In the genomic region with DNA sequence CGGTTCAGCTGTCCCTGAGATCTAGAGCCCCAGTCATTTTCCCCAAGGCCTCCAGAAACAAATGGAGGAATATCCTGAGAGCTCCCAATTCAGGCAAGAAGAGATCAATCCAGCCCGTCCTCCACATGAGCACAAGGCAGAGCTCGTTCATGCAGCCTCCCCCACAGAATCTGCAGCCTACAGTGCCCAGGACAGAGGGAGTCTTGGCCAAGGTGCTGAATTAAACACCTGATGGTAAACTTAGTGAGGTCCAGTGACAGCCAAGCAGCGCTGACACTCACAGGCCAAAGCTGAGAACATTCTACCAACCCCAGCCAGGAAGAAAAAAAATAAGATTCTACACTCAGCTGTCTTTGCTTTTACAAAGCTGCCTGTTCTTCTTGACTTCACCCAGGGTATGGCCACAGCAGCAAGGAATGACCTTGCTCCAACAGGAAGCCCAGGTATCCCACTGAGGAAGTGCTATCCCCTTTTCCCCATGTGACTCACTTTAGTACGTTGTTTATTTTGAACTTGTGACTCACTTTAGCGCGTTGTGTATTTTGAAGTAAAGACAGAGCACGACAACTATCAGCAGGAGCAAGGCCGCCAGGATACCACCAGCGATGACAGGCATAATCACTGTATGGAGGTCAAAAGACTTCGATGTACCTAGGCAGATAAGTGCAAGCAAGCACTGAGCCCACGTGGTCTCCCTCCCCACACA, we compare ENCODE assay signal across 3 cellular contexts.
TF ChIP-seq lines count a peak whose summit lies in the region.

No MANE protein-coding gene starts in this region.

TF ChIP-seq in SK-N-SH, 30 proteins besides CTCF, POLR2A, EP300 and RAD21:
- TF ChIP-seq NRF1 (IDR thresholded peaks at IDR 0.05; ENCODE audit: low read depth, low read length) = no peak
- TF ChIP-seq, protein P1, sequence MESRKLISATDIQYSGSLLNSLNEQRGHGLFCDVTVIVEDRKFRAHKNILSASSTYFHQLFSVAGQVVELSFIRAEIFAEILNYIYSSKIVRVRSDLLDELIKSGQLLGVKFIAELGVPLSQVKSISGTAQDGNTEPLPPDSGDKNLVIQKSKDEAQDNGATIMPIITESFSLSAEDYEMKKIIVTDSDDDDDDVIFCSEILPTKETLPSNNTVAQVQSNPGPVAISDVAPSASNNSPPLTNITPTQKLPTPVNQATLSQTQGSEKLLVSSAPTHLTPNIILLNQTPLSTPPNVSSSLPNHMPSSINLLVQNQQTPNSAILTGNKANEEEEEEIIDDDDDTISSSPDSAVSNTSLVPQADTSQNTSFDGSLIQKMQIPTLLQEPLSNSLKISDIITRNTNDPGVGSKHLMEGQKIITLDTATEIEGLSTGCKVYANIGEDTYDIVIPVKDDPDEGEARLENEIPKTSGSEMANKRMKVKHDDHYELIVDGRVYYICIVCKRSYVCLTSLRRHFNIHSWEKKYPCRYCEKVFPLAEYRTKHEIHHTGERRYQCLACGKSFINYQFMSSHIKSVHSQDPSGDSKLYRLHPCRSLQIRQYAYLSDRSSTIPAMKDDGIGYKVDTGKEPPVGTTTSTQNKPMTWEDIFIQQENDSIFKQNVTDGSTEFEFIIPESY (IDR thresholded peaks at IDR 0.05; ENCODE audit: borderline replicate concordance, low read depth) = no peak
- no peak for TF ChIP-seq JUND (IDR thresholded peaks at IDR 0.05)
- no peak for TF ChIP-seq SMC3 (IDR thresholded peaks at IDR 0.05; ENCODE audit: low read depth, low read length)
- TF ChIP-seq TAF1 (IDR thresholded peaks at IDR 0.05; ENCODE audit: borderline replicate concordance, low read depth, low read length) = no peak
- TF ChIP-seq MXI1 (IDR thresholded peaks at IDR 0.05; ENCODE audit: low read depth, low read length) = no peak
- TF ChIP-seq FOXJ3 (CRISPR knock-in tag; IDR thresholded peaks at IDR 0.05) = no peak
- TF ChIP-seq, protein P2, sequence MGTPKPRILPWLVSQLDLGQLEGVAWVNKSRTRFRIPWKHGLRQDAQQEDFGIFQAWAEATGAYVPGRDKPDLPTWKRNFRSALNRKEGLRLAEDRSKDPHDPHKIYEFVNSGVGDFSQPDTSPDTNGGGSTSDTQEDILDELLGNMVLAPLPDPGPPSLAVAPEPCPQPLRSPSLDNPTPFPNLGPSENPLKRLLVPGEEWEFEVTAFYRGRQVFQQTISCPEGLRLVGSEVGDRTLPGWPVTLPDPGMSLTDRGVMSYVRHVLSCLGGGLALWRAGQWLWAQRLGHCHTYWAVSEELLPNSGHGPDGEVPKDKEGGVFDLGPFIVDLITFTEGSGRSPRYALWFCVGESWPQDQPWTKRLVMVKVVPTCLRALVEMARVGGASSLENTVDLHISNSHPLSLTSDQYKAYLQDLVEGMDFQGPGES (IDR thresholded peaks at IDR 0.05; ENCODE audit: low read depth, low read length) = no peak
- TF ChIP-seq, protein P3, sequence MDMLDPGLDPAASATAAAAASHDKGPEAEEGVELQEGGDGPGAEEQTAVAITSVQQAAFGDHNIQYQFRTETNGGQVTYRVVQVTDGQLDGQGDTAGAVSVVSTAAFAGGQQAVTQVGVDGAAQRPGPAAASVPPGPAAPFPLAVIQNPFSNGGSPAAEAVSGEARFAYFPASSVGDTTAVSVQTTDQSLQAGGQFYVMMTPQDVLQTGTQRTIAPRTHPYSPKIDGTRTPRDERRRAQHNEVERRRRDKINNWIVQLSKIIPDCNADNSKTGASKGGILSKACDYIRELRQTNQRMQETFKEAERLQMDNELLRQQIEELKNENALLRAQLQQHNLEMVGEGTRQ (IDR thresholded peaks at IDR 0.05; ENCODE audit: borderline replicate concordance, low read depth, low read length) = no peak

TF ChIP-seq in SK-N-SH treated with all-trans-retinoic acid at 6 μM for 48 hours, 23 proteins besides CTCF, POLR2A, EP300 and RAD21 (continues in another document):
- TF ChIP-seq CSDC2 (CRISPR knock-in tag; IDR thresholded peaks at IDR 0.05) = no peak
- TF ChIP-seq OSR1 (CRISPR knock-in tag; IDR thresholded peaks at IDR 0.05) = no peak
- no peak for TF ChIP-seq ZFP3 (CRISPR knock-in tag; IDR thresholded peaks at IDR 0.05)
- TF ChIP-seq, protein P4, sequence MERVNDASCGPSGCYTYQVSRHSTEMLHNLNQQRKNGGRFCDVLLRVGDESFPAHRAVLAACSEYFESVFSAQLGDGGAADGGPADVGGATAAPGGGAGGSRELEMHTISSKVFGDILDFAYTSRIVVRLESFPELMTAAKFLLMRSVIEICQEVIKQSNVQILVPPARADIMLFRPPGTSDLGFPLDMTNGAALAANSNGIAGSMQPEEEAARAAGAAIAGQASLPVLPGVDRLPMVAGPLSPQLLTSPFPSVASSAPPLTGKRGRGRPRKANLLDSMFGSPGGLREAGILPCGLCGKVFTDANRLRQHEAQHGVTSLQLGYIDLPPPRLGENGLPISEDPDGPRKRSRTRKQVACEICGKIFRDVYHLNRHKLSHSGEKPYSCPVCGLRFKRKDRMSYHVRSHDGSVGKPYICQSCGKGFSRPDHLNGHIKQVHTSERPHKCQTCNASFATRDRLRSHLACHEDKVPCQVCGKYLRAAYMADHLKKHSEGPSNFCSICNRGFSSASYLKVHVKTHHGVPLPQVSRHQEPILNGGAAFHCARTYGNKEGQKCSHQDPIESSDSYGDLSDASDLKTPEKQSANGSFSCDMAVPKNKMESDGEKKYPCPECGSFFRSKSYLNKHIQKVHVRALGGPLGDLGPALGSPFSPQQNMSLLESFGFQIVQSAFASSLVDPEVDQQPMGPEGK (CRISPR knock-in tag; IDR thresholded peaks at IDR 0.05; ENCODE audit: borderline replicate concordance) = no peak
- TF ChIP-seq ZC3H10 (CRISPR knock-in tag; IDR thresholded peaks at IDR 0.05) = no peak
- TF ChIP-seq ZNF8 (CRISPR knock-in tag; IDR thresholded peaks at IDR 0.05) = no peak
- no peak for TF ChIP-seq RARB (CRISPR knock-in tag; IDR thresholded peaks at IDR 0.05)
- no peak for TF ChIP-seq TCF4 (CRISPR knock-in tag; IDR thresholded peaks at IDR 0.05; ENCODE audit: borderline replicate concordance)
- no peak for TF ChIP-seq ISL1 (CRISPR knock-in tag; IDR thresholded peaks at IDR 0.05)
- TF ChIP-seq SNAI2 (CRISPR knock-in tag; IDR thresholded peaks at IDR 0.05) = no peak
- no peak for TF ChIP-seq ZNF565 (CRISPR knock-in tag; conservative IDR thresholded peaks at IDR 0.05; ENCODE audit: low read depth)
- TF ChIP-seq, protein P5, sequence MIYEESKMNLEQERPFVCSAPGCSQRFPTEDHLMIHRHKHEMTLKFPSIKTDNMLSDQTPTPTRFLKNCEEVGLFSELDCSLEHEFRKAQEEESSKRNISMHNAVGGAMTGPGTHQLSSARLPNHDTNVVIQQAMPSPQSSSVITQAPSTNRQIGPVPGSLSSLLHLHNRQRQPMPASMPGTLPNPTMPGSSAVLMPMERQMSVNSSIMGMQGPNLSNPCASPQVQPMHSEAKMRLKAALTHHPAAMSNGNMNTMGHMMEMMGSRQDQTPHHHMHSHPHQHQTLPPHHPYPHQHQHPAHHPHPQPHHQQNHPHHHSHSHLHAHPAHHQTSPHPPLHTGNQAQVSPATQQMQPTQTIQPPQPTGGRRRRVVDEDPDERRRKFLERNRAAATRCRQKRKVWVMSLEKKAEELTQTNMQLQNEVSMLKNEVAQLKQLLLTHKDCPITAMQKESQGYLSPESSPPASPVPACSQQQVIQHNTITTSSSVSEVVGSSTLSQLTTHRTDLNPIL (CRISPR knock-in tag; IDR thresholded peaks at IDR 0.05; ENCODE audit: low read depth) = no peak
- no peak for TF ChIP-seq ZFP30 (CRISPR knock-in tag; IDR thresholded peaks at IDR 0.05)
- TF ChIP-seq BACH2 (CRISPR knock-in tag; IDR thresholded peaks at IDR 0.05; ENCODE audit: borderline replicate concordance) = no peak
- TF ChIP-seq, protein P6, sequence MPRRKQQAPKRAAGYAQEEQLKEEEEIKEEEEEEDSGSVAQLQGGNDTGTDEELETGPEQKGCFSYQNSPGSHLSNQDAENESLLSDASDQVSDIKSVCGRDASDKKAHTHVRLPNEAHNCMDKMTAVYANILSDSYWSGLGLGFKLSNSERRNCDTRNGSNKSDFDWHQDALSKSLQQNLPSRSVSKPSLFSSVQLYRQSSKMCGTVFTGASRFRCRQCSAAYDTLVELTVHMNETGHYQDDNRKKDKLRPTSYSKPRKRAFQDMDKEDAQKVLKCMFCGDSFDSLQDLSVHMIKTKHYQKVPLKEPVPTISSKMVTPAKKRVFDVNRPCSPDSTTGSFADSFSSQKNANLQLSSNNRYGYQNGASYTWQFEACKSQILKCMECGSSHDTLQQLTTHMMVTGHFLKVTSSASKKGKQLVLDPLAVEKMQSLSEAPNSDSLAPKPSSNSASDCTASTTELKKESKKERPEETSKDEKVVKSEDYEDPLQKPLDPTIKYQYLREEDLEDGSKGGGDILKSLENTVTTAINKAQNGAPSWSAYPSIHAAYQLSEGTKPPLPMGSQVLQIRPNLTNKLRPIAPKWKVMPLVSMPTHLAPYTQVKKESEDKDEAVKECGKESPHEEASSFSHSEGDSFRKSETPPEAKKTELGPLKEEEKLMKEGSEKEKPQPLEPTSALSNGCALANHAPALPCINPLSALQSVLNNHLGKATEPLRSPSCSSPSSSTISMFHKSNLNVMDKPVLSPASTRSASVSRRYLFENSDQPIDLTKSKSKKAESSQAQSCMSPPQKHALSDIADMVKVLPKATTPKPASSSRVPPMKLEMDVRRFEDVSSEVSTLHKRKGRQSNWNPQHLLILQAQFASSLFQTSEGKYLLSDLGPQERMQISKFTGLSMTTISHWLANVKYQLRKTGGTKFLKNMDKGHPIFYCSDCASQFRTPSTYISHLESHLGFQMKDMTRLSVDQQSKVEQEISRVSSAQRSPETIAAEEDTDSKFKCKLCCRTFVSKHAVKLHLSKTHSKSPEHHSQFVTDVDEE (CRISPR knock-in tag; IDR thresholded peaks at IDR 0.05) = no peak
- no peak for TF ChIP-seq ESRRG (CRISPR knock-in tag; IDR thresholded peaks at IDR 0.05)

TF ChIP-seq in K562, 482 proteins besides CTCF, POLR2A, EP300 and RAD21:
- TF ChIP-seq CBX8 (IDR thresholded peaks at IDR 0.05; ENCODE audit: borderline replicate concordance, extremely low read depth, low read depth, low read length, poor library complexity, severe bottlenecking) (no peak), ZBTB17 (CRISPR knock-in tag; IDR thresholded peaks at IDR 0.05) (no peak), MEIS2 (IDR thresholded peaks at IDR 0.05; ENCODE audit: partially characterized antibody) (peak; percentile 27), SMARCA4 (IDR thresholded peaks at IDR 0.05) (no peak), FOSL1 (tag; conservative IDR thresholded peaks at IDR 0.05) (0 out of 2 replicates have a peak, but pooled peaks have one; percentile 19), HCFC1 (IDR thresholded peaks at IDR 0.05; ENCODE audit: low read depth, low read length) (no peak), TCF3 (CRISPR knock-in tag; IDR thresholded peaks at IDR 0.05) (0 out of 2 replicates have a peak, but pooled peaks have one; percentile 25)
- TF ChIP-seq, protein P1 (CRISPR knock-in tag; IDR thresholded peaks at IDR 0.05) = peak; percentile 49; the same call in 1 of the 2 replicates
